12 cellular contexts compared by ENCODE assay signal in genomic region chr17:77446959-77447634, GRCh38.
A peak's percentile ranks its signal among the peaks of the same experiment; 100 is the strongest.
DNase-seq lines count a peak whose midpoint lies in the region; ATAC-seq and TF ChIP-seq lines count a peak whose summit lies in the region.
"Had no signal": no experiment of that assay in that cellular context is flagged by ENCODE, and none has a peak within 500 bp of the region (broad histone marks: within the 10 kb centered on the region; RNA-seq: fewer than 3 reads in every experiment).

No MANE protein-coding gene starts in this region.

- no peaks in the 10 kb centered on the region for H3K27me3 Mint-ChIP-seq in activated CD4-positive, alpha-beta T cell treated with anti-CD3 and anti-CD28 coated beads, Interleukin-2, amount 10 ng/mL, durations not matched to agents 24 days and 14 days
- H3K27me3 Mint-ChIP-seq in activated B cell treated with CpG ODN at 0.5 μM for 24 hours (no peaks in the 10 kb centered on the region), glutamatergic neuron (ENCODE audit: unreplicated experiment) (peaks cover 18% of the 10 kb centered on the region)
- H3K27me3 Mint-ChIP-seq in stimulated activated naive B cell treated with anti-CD40 and anti-IgM and Interleukin-4, amounts not matched to agents 10 μg/mL and 1 μg/mL and 100 μg/mL, for 72 hours: no peaks in the 10 kb centered on the region

- no peaks in the 10 kb centered on the region for H3K9me3 Mint-ChIP-seq in activated CD4-positive, alpha-beta T cell treated with anti-CD3 and anti-CD28 coated beads, Interleukin-2, amount 10 ng/mL, durations not matched to agents 24 days and 14 days
- no peaks in the 10 kb centered on the region for H3K9me3 Mint-ChIP-seq in activated B cell treated with CpG ODN at 0.5 μM for 24 hours
- H3K9me3 Mint-ChIP-seq in glutamatergic neuron (ENCODE audit: unreplicated experiment): peaks cover 13% of the 10 kb centered on the region
- no peaks in the 10 kb centered on the region for H3K9me3 Mint-ChIP-seq in stimulated activated naive B cell treated with anti-CD40 and anti-IgM and Interleukin-4, amounts not matched to agents 10 μg/mL and 1 μg/mL and 100 μg/mL, for 72 hours

- TF ChIP-seq CTCF in activated B cell treated with CpG ODN at 0.5 μM for 24 hours (IDR thresholded peaks at IDR 0.05) (no peak), glutamatergic neuron (IDR thresholded peaks at IDR 0.05; ENCODE audit: partially characterized antibody, unreplicated experiment) (no peak)

- peak overlapping the region; percentile 81 for H3K4me3 Mint-ChIP-seq in activated CD4-positive, alpha-beta T cell treated with anti-CD3 and anti-CD28 coated beads, Interleukin-2, amount 10 ng/mL, durations not matched to agents 24 days and 14 days
- H3K4me3 Mint-ChIP-seq in activated B cell treated with CpG ODN at 0.5 μM for 24 hours (peak overlapping the region; percentile 80), glutamatergic neuron (ENCODE audit: unreplicated experiment) (no peak overlapping the region)
- H3K4me3 Mint-ChIP-seq in stimulated activated naive B cell treated with anti-CD40 and anti-IgM and Interleukin-4, amounts not matched to agents 10 μg/mL and 1 μg/mL and 100 μg/mL, for 72 hours: peak overlapping the region; percentile 43 to 60

- intact Hi-C loops in activated CD4-positive, alpha-beta T cell treated with anti-CD3 and anti-CD28 coated beads, Interleukin-2, amount 10 ng/mL, durations not matched to agents 24 days and 14 days (cut with micrococcal nuclease): no loop called here
- intact Hi-C loops in activated B cell treated with CpG ODN at 0.5 μM for 24 hours (cut with micrococcal nuclease): loop anchor here (10.0 kb wide), 3 partner anchors 438 to 892 kb away; partner anchors contain the start of gene TMC6

- no peak for ATAC-seq in activated B cell treated with CpG ODN at 0.5 μM for 24 hours (ENCODE audit: low read depth)
- ATAC-seq in stimulated activated naive B cell treated with anti-CD40 and anti-IgM and Interleukin-4, amounts not matched to agents 10 μg/mL and 1 μg/mL and 100 μg/mL, for 72 hours (replicated peaks): no peak
- no peak for ATAC-seq in GM21381 (IDR thresholded peaks at IDR 0.05; ENCODE audit: unreplicated experiment)
- ATAC-seq in HG03354 (IDR thresholded peaks at IDR 0.05; ENCODE audit: poor library complexity, severe bottlenecking, unreplicated experiment): no peak
- ATAC-seq: A549, psoas muscle had no signal

- CTCF ChIA-PET in activated B cell treated with CpG ODN at 0.5 μM for 24 hours (lab: Charles Lee): interaction anchor here (1.0 kb wide), 1 partner anchor 17 kb away, joined by 3 read pairs; no protein-coding TSS in a partner anchor

- H3K36me3 Mint-ChIP-seq in activated CD4-positive, alpha-beta T cell treated with anti-CD3 and anti-CD28 coated beads, Interleukin-2, amount 10 ng/mL, durations not matched to agents 24 days and 14 days (ENCODE audit: low read depth): peaks cover 20% of the 10 kb centered on the region
- H3K36me3 Mint-ChIP-seq in activated B cell treated with CpG ODN at 0.5 μM for 24 hours (ENCODE audit: low read depth): peaks cover 23% of the 10 kb centered on the region
- H3K36me3 Mint-ChIP-seq in glutamatergic neuron (ENCODE audit: unreplicated experiment): no peaks in the 10 kb centered on the region
- H3K36me3 Mint-ChIP-seq in stimulated activated naive B cell treated with anti-CD40 and anti-IgM and Interleukin-4, amounts not matched to agents 10 μg/mL and 1 μg/mL and 100 μg/mL, for 72 hours: peaks cover 33 to 41% of the 10 kb centered on the region in 2 donors

- POLR2A ChIA-PET in activated B cell treated with CpG ODN at 0.5 μM for 24 hours (lab: Charles Lee): interaction anchor here (0.7 to 23.2 kb wide), 5 partner anchors 16 to 122 kb away, joined by 3 to 831 read pairs (median 92); no protein-coding TSS in a partner anchor

- DNase-seq in activated CD4-positive, alpha-beta T cell treated with anti-CD3 and anti-CD28 coated beads, Interleukin-2, amount 10 ng/mL, durations not matched to agents 24 days and 14 days: no peak
- no peak for DNase-seq in activated CD4-positive, alpha-beta T cell treated with anti-CD3 and anti-CD28 coated beads for 1 hour
- no peak for DNase-seq in activated B cell treated with CpG ODN at 0.5 μM for 24 hours
- no peak for DNase-seq in glutamatergic neuron
- no peak for DNase-seq in stimulated activated naive B cell treated with anti-CD40 and anti-IgM and Interleukin-4, amounts not matched to agents 10 μg/mL and 1 μg/mL and 100 μg/mL, for 72 hours
- no peak for DNase-seq in COLO829 (ENCODE audit: low spot score)
- DNase-seq: effector CD4-positive, alpha-beta T cell; psoas muscle; SJCRH30 had no signal

- H3K27ac Mint-ChIP-seq in activated CD4-positive, alpha-beta T cell treated with anti-CD3 and anti-CD28 coated beads, Interleukin-2, amount 10 ng/mL, durations not matched to agents 24 days and 14 days: peak overlapping the region; percentile 92
- H3K27ac Mint-ChIP-seq in activated B cell treated with CpG ODN at 0.5 μM for 24 hours (peak overlapping the region; percentile 94), glutamatergic neuron (ENCODE audit: unreplicated experiment) (peak overlapping the region; percentile 22)
- H3K27ac Mint-ChIP-seq in stimulated activated naive B cell treated with anti-CD40 and anti-IgM and Interleukin-4, amounts not matched to agents 10 μg/mL and 1 μg/mL and 100 μg/mL, for 72 hours: peak overlapping the region; percentile 85

- H3K4me1 Mint-ChIP-seq in activated CD4-positive, alpha-beta T cell treated with anti-CD3 and anti-CD28 coated beads, Interleukin-2, amount 10 ng/mL, durations not matched to agents 24 days and 14 days: peaks cover 75% of the 10 kb centered on the region
- H3K4me1 Mint-ChIP-seq in activated B cell treated with CpG ODN at 0.5 μM for 24 hours (peaks cover 84% of the 10 kb centered on the region), glutamatergic neuron (ENCODE audit: low read depth, unreplicated experiment) (peaks cover 28% of the 10 kb centered on the region)
- peaks cover 58 to 94% of the 10 kb centered on the region in 2 donors for H3K4me1 Mint-ChIP-seq in stimulated activated naive B cell treated with anti-CD40 and anti-IgM and Interleukin-4, amounts not matched to agents 10 μg/mL and 1 μg/mL and 100 μg/mL, for 72 hours

Comparison
In these comparisons a context has a peak if more than half of its experiments do, and no peak if none do; other contexts are left out.
1. H3K27ac Mint-ChIP-seq: peak in every context shown above with its lines; median percentile 94 in activated B cell treated with CpG ODN at 0.5 μM for 24 hours; 92 in activated CD4-positive, alpha-beta T cell treated with anti-CD3 and anti-CD28 coated beads, Interleukin-2, amount 10 ng/mL, durations not matched to agents 24 days and 14 days; 85 in stimulated activated naive B cell treated with anti-CD40 and anti-IgM and Interleukin-4, amounts not matched to agents 10 μg/mL and 1 μg/mL and 100 μg/mL, for 72 hours; 22 in glutamatergic neuron.